ENCODE assay signal across 19 cellular contexts in the genomic region with DNA sequence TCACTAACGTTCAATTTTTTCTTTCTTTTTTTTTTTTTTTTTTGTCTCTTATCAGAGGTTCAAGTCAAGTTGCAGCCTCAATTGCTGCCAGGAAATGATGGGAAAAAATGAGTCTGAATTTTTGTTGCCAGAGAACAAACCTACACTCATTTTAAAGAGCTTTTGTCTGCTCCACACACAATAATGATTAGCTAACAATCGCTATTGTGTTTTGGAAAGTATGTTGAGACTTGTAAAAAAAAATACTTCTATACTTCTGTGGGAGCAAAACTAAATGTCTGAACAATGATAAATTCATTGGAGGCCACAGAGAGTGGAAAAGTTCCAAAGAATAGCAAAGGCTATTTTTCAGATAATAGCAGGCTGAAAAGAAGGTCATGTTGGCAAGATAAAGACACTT.
"Had no signal": no experiment of that assay in that cellular context is flagged by ENCODE, and none has a peak within 500 bp of the region (broad histone marks: within the 10 kb centered on the region; RNA-seq: fewer than 3 reads in every experiment).

No MANE protein-coding gene starts in this region.

- H3K27me3 Mint-ChIP-seq: effector memory CD8-positive, alpha-beta T cell; stimulated activated naive CD8-positive, alpha-beta T cell treated with anti-CD3 and anti-CD28 coated beads, Interleukin-15, Interleukin-2, amounts not matched to agents 100 ng/mL and 50 ng/mL, for 24 hours had no signal

- H3K4me1 ChIP-seq: left lung, pancreas, prostate gland, sigmoid colon, suprapubic skin, transverse colon, upper lobe of right lung, uterus had no signal

- H3K27ac Mint-ChIP-seq: stimulated activated memory B cell treated with anti-CD40 and anti-IgM and Interleukin-4, amounts not matched to agents 10 μg/mL and 1 μg/mL and 100 μg/mL, for 72 hours; stimulated activated naive CD8-positive, alpha-beta T cell treated with anti-CD3 and anti-CD28 coated beads, Interleukin-15, Interleukin-2, amounts not matched to agents 100 ng/mL and 50 ng/mL, for 24 hours had no signal

- H3K9me3 ChIP-seq: left lung, neutrophil, pancreas, prostate gland, sigmoid colon, spleen, suprapubic skin, transverse colon, upper lobe of right lung, uterus had no signal

- H3K36me3 Mint-ChIP-seq: natural killer cell; stimulated activated memory B cell treated with anti-CD40 and anti-IgM and Interleukin-4, amounts not matched to agents 10 μg/mL and 1 μg/mL and 100 μg/mL, for 72 hours had no signal

- H3K27ac ChIP-seq: cardiac muscle cell, coronary artery, foreskin keratinocyte, left lung, neutrophil, pancreas, prostate gland, sigmoid colon, spleen, suprapubic skin, transverse colon, upper lobe of right lung, uterus had no signal

- H3K9me3 Mint-ChIP-seq: effector memory CD8-positive, alpha-beta T cell; natural killer cell; stimulated activated memory B cell treated with anti-CD40 and anti-IgM and Interleukin-4, amounts not matched to agents 10 μg/mL and 1 μg/mL and 100 μg/mL, for 72 hours; stimulated activated naive CD8-positive, alpha-beta T cell treated with anti-CD3 and anti-CD28 coated beads, Interleukin-15, Interleukin-2, amounts not matched to agents 100 ng/mL and 50 ng/mL, for 24 hours had no signal

- H3K4me3 Mint-ChIP-seq: effector memory CD8-positive, alpha-beta T cell; natural killer cell; neural crest cell; stimulated activated memory B cell treated with anti-CD40 and anti-IgM and Interleukin-4, amounts not matched to agents 10 μg/mL and 1 μg/mL and 100 μg/mL, for 72 hours; stimulated activated naive CD8-positive, alpha-beta T cell treated with anti-CD3 and anti-CD28 coated beads, Interleukin-15, Interleukin-2, amounts not matched to agents 100 ng/mL and 50 ng/mL, for 24 hours had no signal

- H3K27me3 ChIP-seq: cardiac muscle cell, left lung, neutrophil, pancreas, sigmoid colon, spleen, suprapubic skin, transverse colon, upper lobe of right lung, uterus had no signal

- H3K36me3 ChIP-seq: cardiac muscle cell, left lung, neutrophil, pancreas, prostate gland, sigmoid colon, spleen, suprapubic skin, transverse colon, upper lobe of right lung, uterus had no signal

- FAIRE-seq: endometrium, pancreas had no signal

- H3K4me3 ChIP-seq: cardiac muscle cell, coronary artery, left lung, pancreas, prostate gland, sigmoid colon, spleen, suprapubic skin, transverse colon, upper lobe of right lung, uterus had no signal

- DNase-seq: sigmoid colon, upper lobe of right lung, uterus had no signal
